17 cellular contexts compared by ENCODE assay signal in the genomic region with DNA sequence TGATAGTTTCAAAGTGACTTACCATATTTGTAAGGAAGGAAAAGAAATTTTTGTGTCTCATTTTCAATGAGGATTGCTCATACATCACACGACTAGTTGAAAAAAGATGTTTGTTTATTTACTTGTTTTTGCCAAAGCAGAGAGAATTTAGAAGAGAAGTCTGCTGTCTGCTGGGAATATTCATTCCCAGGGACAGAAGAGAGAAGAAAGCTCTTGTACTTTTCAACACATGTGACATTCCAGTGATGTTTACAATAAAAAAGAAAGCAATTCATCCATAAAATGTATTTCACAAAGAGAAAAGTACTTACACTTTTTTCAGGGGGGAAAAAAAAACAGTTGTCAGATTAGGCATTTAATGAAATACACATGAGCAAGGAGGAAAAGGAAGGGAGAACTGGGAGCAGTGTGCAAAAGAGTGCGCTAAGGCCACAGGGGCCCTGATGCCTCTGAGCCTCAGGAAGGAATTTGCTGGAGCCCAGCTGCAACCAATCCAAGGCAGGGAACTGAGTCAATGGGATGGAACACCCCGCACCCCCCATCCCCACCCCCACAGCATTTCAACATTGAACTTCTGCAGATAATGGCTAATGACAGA.
DNase-seq lines count a peak whose midpoint lies in the region; ATAC-seq and TF ChIP-seq lines count a peak whose summit lies in the region.
"Had no signal": no experiment of that assay in that cellular context is flagged by ENCODE, and none has a peak within 500 bp of the region (broad histone marks: within the 10 kb centered on the region; RNA-seq: fewer than 3 reads in every experiment).

No MANE protein-coding gene starts in this region.

- intact Hi-C loops in esophagus squamous epithelium (cut with DNase I) (no loop called here), left lung (cut with DNase I) (no loop called here), testis (cut with DNase I; ENCODE audit: low total_unique reads) (no loop called here)

- peaks cover 0 to 11% (median 4%) of the 10 kb centered on the region in 3 donors for H3K4me1 ChIP-seq in esophagus squamous epithelium
- H3K4me1 ChIP-seq in left lung, result peaks cover 0 to 7% of the 10 kb centered on the region in 2 donors
- peaks cover 7% of the 10 kb centered on the region for H3K4me1 ChIP-seq in testis

- TF ChIP-seq POLR2A in esophagus squamous epithelium (IDR thresholded peaks at IDR 0.05), result no peak
- no peak for TF ChIP-seq POLR2A in testis (IDR thresholded peaks at IDR 0.05)
- no peak for TF ChIP-seq POLR2A in erythroblast (IDR thresholded peaks at IDR 0.05; ENCODE audit: low read length)

- peak; percentile 12 for DNase-seq in HFF-Myc (ENCODE audit: extremely low read depth, low read depth)
- DNase-seq in esophagus squamous epithelium (lab: John Stamatoyannopoulos, UW), result no peak
- no peak for DNase-seq in left lung
- peak; percentile 42 for DNase-seq in testis
- DNase-seq in erythroblast (lab: John Stamatoyannopoulos, UW), result no peak
- no peak for DNase-seq in NCI-H446 (lab: John Stamatoyannopoulos, UW)
- DNase-seq: activated CD4-positive, alpha-beta T cell treated with anti-CD3 and anti-CD28 coated beads for 4 hours; activated gamma-delta T cell; COR-L47; Kasumi-1; mesendoderm; NCI-H2081 treated with DMSO at 0.1 percent for 48 hours; NCI-H524; stimulated activated CD4-positive, alpha-beta T cell treated with anti-CD3 and anti-CD28 coated beads, Interleukin-12 subunit alpha, Interleukin-12 subunit beta, amount 100 ng/mL, for 4 hours; SW 1271 had no signal

- H3K9me3 ChIP-seq in esophagus squamous epithelium, result no peaks in the 10 kb centered on the region
- H3K9me3 ChIP-seq in left lung, result no peaks in the 10 kb centered on the region
- H3K9me3 ChIP-seq in testis, result no peaks in the 10 kb centered on the region

- no peaks in the 10 kb centered on the region for H3K27me3 ChIP-seq in esophagus squamous epithelium
- no peaks in the 10 kb centered on the region for H3K27me3 ChIP-seq in left lung
- no peaks in the 10 kb centered on the region for H3K27me3 ChIP-seq in testis

- no peaks in the 10 kb centered on the region for H3K36me3 ChIP-seq in esophagus squamous epithelium
- H3K36me3 ChIP-seq in left lung, result no peaks in the 10 kb centered on the region
- no peaks in the 10 kb centered on the region for H3K36me3 ChIP-seq in testis (ENCODE audit: low read depth, missing control alignments)

- H3K4me3 ChIP-seq in HFF-Myc (replicated peaks; ENCODE audit: low read depth, low read length) (no peak overlapping the region), esophagus squamous epithelium (no peak overlapping the region), left lung (no peak overlapping the region), testis (no peak overlapping the region)

- peak; percentile 24 for ATAC-seq in left lung
- ATAC-seq in HG03457 (IDR thresholded peaks at IDR 0.05; ENCODE audit: unreplicated experiment), result no peak
- ATAC-seq: esophagus mucosa had no signal

- no peak for TF ChIP-seq CTCF in HFF-Myc (IDR thresholded peaks at IDR 0.05; ENCODE audit: low read depth, low read length, missing control alignments)
- no peak for TF ChIP-seq CTCF in esophagus squamous epithelium (IDR thresholded peaks at IDR 0.05)
- no peak for TF ChIP-seq CTCF in left lung (IDR thresholded peaks at IDR 0.05)
- no peak for TF ChIP-seq CTCF in testis (IDR thresholded peaks at IDR 0.05)

- WGBS in esophagus squamous epithelium, 2 donors, result 34 to 43% methylated on average over 3 of the region's 3 CpGs
- WGBS in testis, 2 donors, result 58% methylated on average over 3 of the region's 3 CpGs

- H3K27ac ChIP-seq in esophagus squamous epithelium, result peak overlapping the region in 3 of 4 donors; percentile 16 to 58 (median 57)
- no peak overlapping the region for H3K27ac ChIP-seq in left lung
- H3K27ac ChIP-seq in testis, result peak overlapping the region in 1 of 2 donors; percentile 28

Comparison
In these comparisons a context has a peak if more than half of its experiments do, and no peak if none do; other contexts are left out.
1. DNase-seq: peak in HFF-Myc (single experiment) and testis (single experiment); none in esophagus squamous epithelium (single experiment), left lung (0 of 2), erythroblast (0 of 2) and NCI-H446 (0 of 2).
2. H3K27ac ChIP-seq: peak in esophagus squamous epithelium (3 of 4); none in left lung (0 of 2).